19 cellular contexts compared by ENCODE assay signal in the genomic region with DNA sequence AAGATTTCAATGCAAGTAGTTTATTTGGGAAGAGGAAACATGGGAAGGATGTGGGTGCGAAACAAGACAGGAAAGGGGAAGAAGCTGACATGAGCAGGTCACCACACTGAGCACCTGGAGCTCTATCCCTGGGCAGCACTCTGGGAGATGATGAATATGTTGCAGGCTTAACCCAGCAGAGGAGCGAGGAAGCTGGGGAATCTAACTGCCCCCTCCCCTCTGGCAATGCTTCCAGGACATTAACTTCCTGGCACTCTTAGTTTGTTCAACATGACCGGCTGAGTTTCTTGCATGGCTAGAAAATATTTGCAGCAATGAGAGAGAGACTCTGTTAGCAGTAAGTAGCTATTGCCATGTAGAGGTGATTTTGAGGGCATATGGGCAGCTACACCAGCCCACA. TPM values are rescaled to one million over a fixed set of nuclear protein-coding genes. Genes with fewer than 3 reads are reported as not detected.
DNase-seq lines count a peak whose midpoint lies in the region; ATAC-seq and TF ChIP-seq lines count a peak whose summit lies in the region.
"Had no signal": no experiment of that assay in that cellular context is flagged by ENCODE, and none has a peak within 500 bp of the region (broad histone marks: within the 10 kb centered on the region; RNA-seq: fewer than 3 reads in every experiment).

No MANE protein-coding gene starts in this region.

- TF ChIP-seq CTCF in GM23338 (conservative IDR thresholded peaks at IDR 0.05; ENCODE audit: low read depth in 2 of 2): no peak

- H3K27ac Mint-ChIP-seq in GM23338: no peak overlapping the region
- H3K27ac Mint-ChIP-seq in naive thymus-derived CD4-positive, alpha-beta T cell: peak overlapping the region in 7 of 9 donors; percentile 12 to 87 (median 55)

- peak; percentile 29 for DNase-seq in GM23338 (ENCODE audit: low spot score)
- peak; percentile 57 for DNase-seq in astrocyte of the hippocampus (ENCODE audit: low read depth, low spot score)
- DNase-seq in naive thymus-derived CD4-positive, alpha-beta T cell: no peak
- DNase-seq in superior temporal gyrus (ENCODE audit: extremely low spot score): no peak
- no peak for DNase-seq in effector CD4-positive, alpha-beta T cell
- no peak for DNase-seq in A172 (ENCODE audit: low spot score)
- no peak for DNase-seq in GOT3 (lab: John Stamatoyannopoulos, UW)
- DNase-seq: DMS79, HCEC 1CT, MV-4-11, NCI-H1694 treated with DMSO at 0.1 percent for 48 hours, NCI-H510A, NCI-H774, PC-3, RPMI8226, SHP77 treated with DMSO at 0.1 percent for 48 hours, SK-N-SH had no signal

- peaks cover 31% of the 10 kb centered on the region for H3K27me3 Mint-ChIP-seq in GM23338 (ENCODE audit: insufficient read depth, low read depth, poor library complexity)
- H3K27me3 Mint-ChIP-seq in naive thymus-derived CD4-positive, alpha-beta T cell: no peaks in the 10 kb centered on the region

- peak overlapping the region; percentile 62 for H3K4me2 ChIP-seq in BLaER1
- H3K4me2 ChIP-seq in GM23338: no peak overlapping the region
- H3K4me2 ChIP-seq: A549, SK-N-SH had no signal

- CTCF ChIA-PET in naive thymus-derived CD4-positive, alpha-beta T cell (lab: Charles Lee): interaction anchor here (1.1 kb wide), 1 partner anchor 9 kb away, joined by 3 read pairs; no protein-coding TSS in a partner anchor

- POLR2A ChIA-PET in naive thymus-derived CD4-positive, alpha-beta T cell (lab: Charles Lee): interaction anchor here (1.3 kb wide), 1 partner anchor 10 kb away, joined by 6 read pairs; no protein-coding TSS in a partner anchor

- intact Hi-C loops in naive thymus-derived CD4-positive, alpha-beta T cell (cut with micrococcal nuclease): no loop called here

- peaks cover 21% of the 10 kb centered on the region for H3K36me3 Mint-ChIP-seq in GM23338 (ENCODE audit: low read depth)
- H3K36me3 Mint-ChIP-seq in naive thymus-derived CD4-positive, alpha-beta T cell: peaks cover 4 to 61% (median 31%) of the 10 kb centered on the region in 5 donors

- H3K9me2 ChIP-seq in GM23338 (ENCODE audit: insufficient read depth): no peaks in the 10 kb centered on the region
- H3K9me2 ChIP-seq: SK-N-SH had no signal

- H4K20me1 ChIP-seq in BLaER1 (no peaks in the 10 kb centered on the region), GM23338 (replicated peaks; ENCODE audit: insufficient read depth) (no peaks in the 10 kb centered on the region)

- H3K4me1 ChIP-seq in BLaER1: peaks cover 29% of the 10 kb centered on the region
- H3K4me1 ChIP-seq in GM23338 (ENCODE audit: insufficient read depth): peaks cover 4% of the 10 kb centered on the region; the same call in 1 of the 2 replicates
- H3K4me1 ChIP-seq in naive thymus-derived CD4-positive, alpha-beta T cell (ENCODE audit: control insufficient read depth in 2 of 2, insufficient read depth in 2 of 2, low read length in 2 of 2): peaks cover 0 to 9% of the 10 kb centered on the region in 2 donors
- H3K4me1 ChIP-seq: A549 had no signal

- H3K27me3 ChIP-seq in BLaER1 (no peaks in the 10 kb centered on the region), GM23338 (ENCODE audit: insufficient read depth) (peaks cover 21% of the 10 kb centered on the region)
- no peaks in the 10 kb centered on the region for H3K27me3 ChIP-seq in naive thymus-derived CD4-positive, alpha-beta T cell (ENCODE audit: control insufficient read depth in 2 of 2, insufficient read depth in 2 of 2, low read length in 2 of 2)

- peak; percentile 13 for ATAC-seq in GM23338
- no peak for ATAC-seq in naive thymus-derived CD4-positive, alpha-beta T cell
- ATAC-seq: A549, PC-3 had no signal

- no peak overlapping the region for H3K9ac ChIP-seq in BLaER1
- H3K9ac ChIP-seq: SK-N-SH had no signal

- H3K4me1 Mint-ChIP-seq in GM23338: peaks cover 15% of the 10 kb centered on the region
- H3K4me1 Mint-ChIP-seq in naive thymus-derived CD4-positive, alpha-beta T cell: peaks cover 9 to 22% (median 13%) of the 10 kb centered on the region in 7 donors

- H3K36me3 ChIP-seq in BLaER1 (no peaks in the 10 kb centered on the region), GM23338 (ENCODE audit: insufficient read depth) (no peaks in the 10 kb centered on the region)
- peaks cover 0 to 26% (median 8%) of the 10 kb centered on the region in 3 experiments for H3K36me3 ChIP-seq in naive thymus-derived CD4-positive, alpha-beta T cell (ENCODE audit: control insufficient read depth in 2 of 3, insufficient read depth in 3 of 3, low read length in 3 of 3)

- no peaks in the 10 kb centered on the region for H3K79me2 ChIP-seq in GM23338 (replicated peaks; ENCODE audit: insufficient read depth)

- H3K27ac ChIP-seq in BLaER1 (no peak overlapping the region; the same call in 1 of the 2 replicates), GM23338 (ENCODE audit: low read depth) (no peak overlapping the region)
- no peak overlapping the region for H3K27ac ChIP-seq in naive thymus-derived CD4-positive, alpha-beta T cell (ENCODE audit: low read depth, low read length)
- H3K27ac ChIP-seq: A549 had no signal

- H3K4me3 ChIP-seq in BLaER1: no peak overlapping the region
- no peak overlapping the region for H3K4me3 ChIP-seq in GM23338
- H3K4me3 ChIP-seq in naive thymus-derived CD4-positive, alpha-beta T cell (ENCODE audit: low read length): no peak overlapping the region
- H3K4me3 ChIP-seq: A549 had no signal

- H3K9me3 ChIP-seq in BLaER1: peaks cover 6% of the 10 kb centered on the region; the same call in 1 of the 2 replicates
- no peaks in the 10 kb centered on the region for H3K9me3 ChIP-seq in naive thymus-derived CD4-positive, alpha-beta T cell (ENCODE audit: control insufficient read depth in 2 of 3, low read length in 3 of 3)
- H3K9me3 ChIP-seq: A549, SK-N-SH had no signal

- no peaks in the 10 kb centered on the region; the same call in 1 of the 2 replicates for H3F3A ChIP-seq in GM23338 (replicated peaks; ENCODE audit: low read depth)

- H3K4me3 Mint-ChIP-seq in GM23338: no peak overlapping the region
- H3K4me3 Mint-ChIP-seq in naive thymus-derived CD4-positive, alpha-beta T cell: no peak overlapping the region

- H3K9me3 Mint-ChIP-seq in GM23338: peaks cover 24% of the 10 kb centered on the region
- peaks cover 0 to 1% (median 0%) of the 10 kb centered on the region in 11 donors for H3K9me3 Mint-ChIP-seq in naive thymus-derived CD4-positive, alpha-beta T cell

- H2AFZ ChIP-seq in GM23338: no peak overlapping the region

TF ChIP-seq in GM23338, 12 proteins besides CTCF, POLR2A, EP300 and RAD21 (continues in another document):
- TF ChIP-seq NANOG (IDR thresholded peaks at IDR 0.05; ENCODE audit: borderline replicate concordance) (no peak), ZNF331 (CRISPR knock-in tag; IDR thresholded peaks at IDR 0.05; ENCODE audit: low read depth) (no peak), EZH2 (IDR thresholded peaks at IDR 0.05; ENCODE audit: low read depth, unreplicated experiment) (no peak), JUNB (IDR thresholded peaks at IDR 0.05; ENCODE audit: unreplicated experiment) (no peak), STAT1 (IDR thresholded peaks at IDR 0.05; ENCODE audit: unreplicated experiment) (no peak), CREB1 (CRISPR knock-in tag; IDR thresholded peaks at IDR 0.05; ENCODE audit: low read depth) (no peak)

RNA-seq across cellular contexts. Expression of gene ADA, which starts 4.9 kb away (rescaled TPM):
- 12.7 and 16.2 TPM in 2 replicates for total RNA-seq in GM23338 (2014; rRNA removed; shearing (Covaris generic))
- polyA plus RNA-seq in GM23338 (2016; fragmentation: Nextera tagmentation; extraction: Ambion mirVana): 14.6 and 15.8 TPM in 2 replicates
- 100 to 1,000 TPM in 1 of 5 experiments, 10 to 100 TPM in 4; 26.1 to 103 (median 28.2) TPM for total RNA-seq in naive thymus-derived CD4-positive, alpha-beta T cell
- polyA plus RNA-seq in naive thymus-derived CD4-positive, alpha-beta T cell: 10 to 100 TPM; 40.8 to 41.1 TPM
- total RNA-seq in A172 (2014; rRNA removed; shearing (Covaris generic)): 5.3 and 8.0 TPM in 2 replicates

RNA-seq across cellular contexts. Expression of gene CCN5, which starts 58.7 kb away (rescaled TPM):
- not detected in 2 replicates for total RNA-seq in GM23338 (2014; rRNA removed; shearing (Covaris generic))
- polyA plus RNA-seq in GM23338 (2016; fragmentation: Nextera tagmentation; extraction: Ambion mirVana): not detected in 2 replicates
- total RNA-seq in naive thymus-derived CD4-positive, alpha-beta T cell: not detected
- not detected for polyA plus RNA-seq in naive thymus-derived CD4-positive, alpha-beta T cell
- not detected in 2 replicates for total RNA-seq in A172 (2014; rRNA removed; shearing (Covaris generic))

Comparison
In these comparisons a context has a peak if more than half of its experiments do, and no peak if none do; other contexts are left out.
1. DNase-seq: peak in GM23338 (single experiment) and astrocyte of the hippocampus (single experiment); none in naive thymus-derived CD4-positive, alpha-beta T cell (0 of 9), superior temporal gyrus (single experiment), effector CD4-positive, alpha-beta T cell (single experiment), A172 (single experiment) and GOT3 (single experiment).